In the genomic region with DNA sequence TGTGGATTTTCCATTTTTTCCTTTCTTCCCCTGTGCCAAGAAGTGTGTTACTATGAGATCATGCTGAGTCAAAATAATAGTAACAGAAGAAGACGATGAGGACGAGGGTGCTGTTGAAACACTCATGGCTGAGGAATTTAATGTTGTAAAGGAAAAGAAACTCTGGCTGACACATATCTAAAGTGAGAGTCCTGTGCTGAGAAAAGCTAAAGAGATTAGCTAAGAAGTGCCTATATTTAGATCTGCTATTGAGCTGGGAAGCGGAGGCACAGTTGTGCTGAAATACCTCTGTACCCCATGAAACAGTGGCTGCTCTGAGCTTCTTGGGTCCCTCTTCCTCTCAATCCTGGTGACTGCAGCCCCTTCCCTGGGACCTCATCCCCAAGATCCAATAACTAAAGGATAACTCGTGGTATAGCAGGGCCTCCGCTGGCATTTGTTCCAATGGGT, we compare ENCODE assay signal across 2 cellular contexts.
TF ChIP-seq lines count a peak whose summit lies in the region.

No MANE protein-coding gene starts in this region.

TF ChIP-seq in liver, 16 proteins besides CTCF, POLR2A, EP300 and RAD21:
- no peak for TF ChIP-seq SP1 (IDR thresholded peaks at IDR 0.05)
- TF ChIP-seq YY1 (IDR thresholded peaks at IDR 0.05), result no peak
- no peak for TF ChIP-seq JUND (IDR thresholded peaks at IDR 0.05)
- TF ChIP-seq, protein P1, sequence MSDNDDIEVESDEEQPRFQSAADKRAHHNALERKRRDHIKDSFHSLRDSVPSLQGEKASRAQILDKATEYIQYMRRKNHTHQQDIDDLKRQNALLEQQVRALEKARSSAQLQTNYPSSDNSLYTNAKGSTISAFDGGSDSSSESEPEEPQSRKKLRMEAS (IDR thresholded peaks at IDR 0.05), result no peak
- TF ChIP-seq, protein P2, sequence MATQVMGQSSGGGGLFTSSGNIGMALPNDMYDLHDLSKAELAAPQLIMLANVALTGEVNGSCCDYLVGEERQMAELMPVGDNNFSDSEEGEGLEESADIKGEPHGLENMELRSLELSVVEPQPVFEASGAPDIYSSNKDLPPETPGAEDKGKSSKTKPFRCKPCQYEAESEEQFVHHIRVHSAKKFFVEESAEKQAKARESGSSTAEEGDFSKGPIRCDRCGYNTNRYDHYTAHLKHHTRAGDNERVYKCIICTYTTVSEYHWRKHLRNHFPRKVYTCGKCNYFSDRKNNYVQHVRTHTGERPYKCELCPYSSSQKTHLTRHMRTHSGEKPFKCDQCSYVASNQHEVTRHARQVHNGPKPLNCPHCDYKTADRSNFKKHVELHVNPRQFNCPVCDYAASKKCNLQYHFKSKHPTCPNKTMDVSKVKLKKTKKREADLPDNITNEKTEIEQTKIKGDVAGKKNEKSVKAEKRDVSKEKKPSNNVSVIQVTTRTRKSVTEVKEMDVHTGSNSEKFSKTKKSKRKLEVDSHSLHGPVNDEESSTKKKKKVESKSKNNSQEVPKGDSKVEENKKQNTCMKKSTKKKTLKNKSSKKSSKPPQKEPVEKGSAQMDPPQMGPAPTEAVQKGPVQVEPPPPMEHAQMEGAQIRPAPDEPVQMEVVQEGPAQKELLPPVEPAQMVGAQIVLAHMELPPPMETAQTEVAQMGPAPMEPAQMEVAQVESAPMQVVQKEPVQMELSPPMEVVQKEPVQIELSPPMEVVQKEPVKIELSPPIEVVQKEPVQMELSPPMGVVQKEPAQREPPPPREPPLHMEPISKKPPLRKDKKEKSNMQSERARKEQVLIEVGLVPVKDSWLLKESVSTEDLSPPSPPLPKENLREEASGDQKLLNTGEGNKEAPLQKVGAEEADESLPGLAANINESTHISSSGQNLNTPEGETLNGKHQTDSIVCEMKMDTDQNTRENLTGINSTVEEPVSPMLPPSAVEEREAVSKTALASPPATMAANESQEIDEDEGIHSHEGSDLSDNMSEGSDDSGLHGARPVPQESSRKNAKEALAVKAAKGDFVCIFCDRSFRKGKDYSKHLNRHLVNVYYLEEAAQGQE (IDR thresholded peaks at IDR 0.05), result no peak
- TF ChIP-seq, protein P3, sequence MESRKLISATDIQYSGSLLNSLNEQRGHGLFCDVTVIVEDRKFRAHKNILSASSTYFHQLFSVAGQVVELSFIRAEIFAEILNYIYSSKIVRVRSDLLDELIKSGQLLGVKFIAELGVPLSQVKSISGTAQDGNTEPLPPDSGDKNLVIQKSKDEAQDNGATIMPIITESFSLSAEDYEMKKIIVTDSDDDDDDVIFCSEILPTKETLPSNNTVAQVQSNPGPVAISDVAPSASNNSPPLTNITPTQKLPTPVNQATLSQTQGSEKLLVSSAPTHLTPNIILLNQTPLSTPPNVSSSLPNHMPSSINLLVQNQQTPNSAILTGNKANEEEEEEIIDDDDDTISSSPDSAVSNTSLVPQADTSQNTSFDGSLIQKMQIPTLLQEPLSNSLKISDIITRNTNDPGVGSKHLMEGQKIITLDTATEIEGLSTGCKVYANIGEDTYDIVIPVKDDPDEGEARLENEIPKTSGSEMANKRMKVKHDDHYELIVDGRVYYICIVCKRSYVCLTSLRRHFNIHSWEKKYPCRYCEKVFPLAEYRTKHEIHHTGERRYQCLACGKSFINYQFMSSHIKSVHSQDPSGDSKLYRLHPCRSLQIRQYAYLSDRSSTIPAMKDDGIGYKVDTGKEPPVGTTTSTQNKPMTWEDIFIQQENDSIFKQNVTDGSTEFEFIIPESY (IDR thresholded peaks at IDR 0.05), result no peak

TF ChIP-seq in HepG2, 621 proteins besides CTCF, POLR2A, EP300 and RAD21:
- TF ChIP-seq, protein P4, sequence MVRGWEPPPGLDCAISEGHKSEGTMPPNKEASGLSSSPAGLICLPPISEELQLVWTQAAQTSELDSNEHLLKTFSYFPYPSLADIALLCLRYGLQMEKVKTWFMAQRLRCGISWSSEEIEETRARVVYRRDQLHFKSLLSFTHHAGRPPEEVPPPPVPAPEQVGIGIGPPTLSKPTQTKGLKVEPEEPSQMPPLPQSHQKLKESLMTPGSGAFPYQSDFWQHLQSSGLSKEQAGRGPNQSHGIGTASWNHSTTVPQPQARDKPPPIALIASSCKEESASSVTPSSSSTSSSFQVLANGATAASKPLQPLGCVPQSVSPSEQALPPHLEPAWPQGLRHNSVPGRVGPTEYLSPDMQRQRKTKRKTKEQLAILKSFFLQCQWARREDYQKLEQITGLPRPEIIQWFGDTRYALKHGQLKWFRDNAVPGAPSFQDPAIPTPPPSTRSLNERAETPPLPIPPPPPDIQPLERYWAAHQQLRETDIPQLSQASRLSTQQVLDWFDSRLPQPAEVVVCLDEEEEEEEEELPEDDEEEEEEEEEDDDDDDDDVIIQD (CRISPR knock-in tag; IDR thresholded peaks at IDR 0.05; ENCODE audit: low read depth), result no peak
- TF ChIP-seq TARDBP (CRISPR knock-in tag; IDR thresholded peaks at IDR 0.05) (no peak), ZNF224 (CRISPR knock-in tag; IDR thresholded peaks at IDR 0.05) (no peak), KLF6 (CRISPR knock-in tag; IDR thresholded peaks at IDR 0.05) (no peak), SP140L (CRISPR knock-in tag; IDR thresholded peaks at IDR 0.05; ENCODE audit: borderline replicate concordance) (no peak), HOXA9 (CRISPR knock-in tag; IDR thresholded peaks at IDR 0.05; ENCODE audit: borderline replicate concordance) (no peak)
